In genomic region chrX:107712231-107713204, GRCh38 we compare ENCODE assay signal across 8 cellular contexts.
DNase-seq lines count a peak whose midpoint lies in the region; TF ChIP-seq lines count a peak whose summit lies in the region.

No MANE protein-coding gene starts in this region.

- H3K4me3 ChIP-seq in prostate gland = no peak overlapping the region

- TF ChIP-seq CTCF in Calu3 (IDR thresholded peaks at IDR 0.05; ENCODE audit: unreplicated experiment) (no peak), prostate gland (IDR thresholded peaks at IDR 0.05) (no peak)

- intact Hi-C loops in Calu3 (cut with micrococcal nuclease; ENCODE audit: unreplicated experiment) (no loop called here), prostate gland (cut with DNase I) (no loop called here)
- intact Hi-C loops in activated CD4-positive, alpha-beta memory T cell treated with anti-CD3 and anti-CD28 coated beads for 36 hours (cut with micrococcal nuclease) = loop anchor here (10.0 kb wide), 1 partner anchor 1228 kb away; no protein-coding TSS in a partner anchor

- DNase-seq in Calu3 (no peak), fibroblast of gingiva (ENCODE audit: low read depth) (peak; percentile 74), prostate gland (ENCODE audit: low spot score) (no peak), SIG-M5 treated with dmso at 0.1 percent for 504 hours (lab: John Stamatoyannopoulos, UW; ENCODE audit: unreplicated experiment) (no peak), NCI-H510A (lab: John Stamatoyannopoulos, UW) (no peak), iPS-NIHi11 (ENCODE audit: low spot score) (no peak)
- DNase-seq in activated CD4-positive, alpha-beta memory T cell treated with anti-CD3 and anti-CD28 coated beads for 36 hours = no peak
- no peak for DNase-seq in stimulated activated CD8-positive, alpha-beta memory T cell treated with anti-CD3 and anti-CD28 coated beads, Interleukin-4, amount 100 ng/mL, for 48 hours

- H3K36me3 Mint-ChIP-seq in Calu3 (ENCODE audit: insufficient read depth, unreplicated experiment) = peaks cover 53% of the 10 kb centered on the region
- peaks cover 16% of the 10 kb centered on the region for H3K36me3 Mint-ChIP-seq in activated CD4-positive, alpha-beta memory T cell treated with anti-CD3 and anti-CD28 coated beads for 36 hours

- no peaks in the 10 kb centered on the region for H3K9me3 Mint-ChIP-seq in Calu3 (ENCODE audit: low read depth, unreplicated experiment)
- no peaks in the 10 kb centered on the region for H3K9me3 Mint-ChIP-seq in activated CD4-positive, alpha-beta memory T cell treated with anti-CD3 and anti-CD28 coated beads for 36 hours

- H3K27ac ChIP-seq in prostate gland = peak overlapping the region; percentile 98

- no peaks in the 10 kb centered on the region for H3K27me3 Mint-ChIP-seq in Calu3 (ENCODE audit: unreplicated experiment)
- no peaks in the 10 kb centered on the region for H3K27me3 Mint-ChIP-seq in activated CD4-positive, alpha-beta memory T cell treated with anti-CD3 and anti-CD28 coated beads for 36 hours

- BruUV-seq in Calu3 (replicated peaks; lab: Mats Ljungman, UMichigan) = no TSS peak

- peaks cover 44% of the 10 kb centered on the region for H3K4me1 Mint-ChIP-seq in Calu3 (ENCODE audit: low read depth, unreplicated experiment)
- H3K4me1 Mint-ChIP-seq in activated CD4-positive, alpha-beta memory T cell treated with anti-CD3 and anti-CD28 coated beads for 36 hours (ENCODE audit: low read depth) = peaks cover 57% of the 10 kb centered on the region

- TF ChIP-seq POLR2A in prostate gland (IDR thresholded peaks at IDR 0.05) = no peak

- no peak overlapping the region for H3K4me3 Mint-ChIP-seq in Calu3 (ENCODE audit: low read depth, unreplicated experiment)
- no peak overlapping the region for H3K4me3 Mint-ChIP-seq in activated CD4-positive, alpha-beta memory T cell treated with anti-CD3 and anti-CD28 coated beads for 36 hours

- H3K9me3 ChIP-seq in prostate gland = no peaks in the 10 kb centered on the region

- 66% methylated on average over 12 of the region's 13 CpGs for WGBS in prostate gland

- H3K27ac Mint-ChIP-seq in Calu3 (ENCODE audit: unreplicated experiment) = peak overlapping the region; percentile 100
- peak overlapping the region; percentile 74 for H3K27ac Mint-ChIP-seq in activated CD4-positive, alpha-beta memory T cell treated with anti-CD3 and anti-CD28 coated beads for 36 hours

- no peaks in the 10 kb centered on the region for H3K4me1 ChIP-seq in prostate gland (replicated peaks)

- CTCF ChIA-PET in Calu3 (lab: Charles Lee) = interaction anchor here (1.2 to 1.3 kb wide), 2 partner anchors 40 to 170 kb away, joined by 3 read pairs; no protein-coding TSS in a partner anchor
- CTCF ChIA-PET in activated CD4-positive, alpha-beta memory T cell treated with anti-CD3 and anti-CD28 coated beads for 36 hours (lab: Charles Lee) = interaction anchor here (12.4 kb wide), 1 partner anchor 38 kb away, joined by 275 read pairs; no protein-coding TSS in a partner anchor

- POLR2A ChIA-PET in activated CD4-positive, alpha-beta memory T cell treated with anti-CD3 and anti-CD28 coated beads for 36 hours (lab: Charles Lee) = interaction anchor here (1.4 to 8.0 kb wide), 2 partner anchors 11 to 37 kb away, joined by 5 to 253 read pairs; no protein-coding TSS in a partner anchor

- H3K36me3 ChIP-seq in prostate gland = peaks cover 0 to 5% of the 10 kb centered on the region in 2 donors

- no peaks in the 10 kb centered on the region for H3K27me3 ChIP-seq in prostate gland (replicated peaks; ENCODE audit: insufficient read depth)
